8 cellular contexts compared by ENCODE assay signal in genomic region chr19:11155373-11156120, GRCh38. TPM values are rescaled to one million over a fixed set of nuclear protein-coding genes. Genes with fewer than 3 reads are reported as not detected.
DNase-seq lines count a peak whose midpoint lies in the region; ATAC-seq, FAIRE-seq and TF ChIP-seq lines count a peak whose summit lies in the region.

SPC24 (minus strand) TSS chr19:11155782; CDS start chr19:11155776, 6 bp downstream.

- peaks cover 42% of the 10 kb centered on the region for H3K4me1 Mint-ChIP-seq in brain

- peak within 1 kb of the TSS; percentile 80 to 91 (median 85) for H3K4me3 Mint-ChIP-seq in brain

- H3K36me3 Mint-ChIP-seq in brain = no peaks in the 10 kb centered on the region

- H3K4me3 ChIP-seq in sigmoid colon = peak within 1 kb of the TSS; percentile 24 to 64 (median 54)

- TF ChIP-seq CTCF in 22Rv1 (IDR thresholded peaks at IDR 0.05) = peak; percentile 12; the same call in 1 of the 2 replicates
- TF ChIP-seq CTCF in brain (conservative IDR thresholded peaks at IDR 0.05) = no peak
- no peak for TF ChIP-seq CTCF in sigmoid colon (IDR thresholded peaks at IDR 0.05)

- no peak for TF ChIP-seq POLR2A in sigmoid colon (IDR thresholded peaks at IDR 0.05)

- H3K27ac Mint-ChIP-seq in brain = peak within 1 kb of the TSS; percentile 94 to 97 (median 94)

- H3K36me3 ChIP-seq in sigmoid colon = no peaks in the 10 kb centered on the region

- H3K27ac ChIP-seq in 22Rv1 (peak within 1 kb of the TSS; percentile 76), sigmoid colon (peak within 1 kb of the TSS; percentile 86 to 95 (median 87))

- ATAC-seq in GM18520 (IDR thresholded peaks at IDR 0.05; ENCODE audit: unreplicated experiment) (peak; percentile 99), HG03064 (IDR thresholded peaks at IDR 0.05; ENCODE audit: low read depth, unreplicated experiment) (peak; percentile 97)

- H3K27me3 ChIP-seq in sigmoid colon = no peaks in the 10 kb centered on the region

- intact Hi-C loops in sigmoid colon (cut with DNase I) = loop anchor here (5.0 kb wide), 1 partner anchor 382 kb away; the partner anchor contains the start of gene CNN1

- peaks cover 0 to 85% (median 77%) of the 10 kb centered on the region in 4 donors for H3K4me1 ChIP-seq in sigmoid colon

- FAIRE-seq in TTC549 (lab: Jason Lieb, UNC) = peak; percentile 94

- H3K27me3 Mint-ChIP-seq in brain = peaks cover 3% of the 10 kb centered on the region

- peak in 1 of 4 donors; percentile 7 for TF ChIP-seq EP300 in sigmoid colon (IDR thresholded peaks at IDR 0.05)

- no peaks in the 10 kb centered on the region for H3K9me3 ChIP-seq in sigmoid colon

- 0 to 1% methylated on average over 50 of the region's 50 CpGs for WGBS in sigmoid colon, 2 donors

- DNase-seq in NCI-H2107 treated with DMSO at 0.1 percent for 48 hours (lab: John Stamatoyannopoulos, UW; ENCODE audit: unreplicated experiment) (peak; percentile 98), iPS DF 4.7 (ENCODE audit: extremely low read depth, low spot score) (peak; percentile 97), sigmoid colon (peak; percentile 98)

- H3K9me3 Mint-ChIP-seq in brain = peaks cover 0 to 6% (median 4%) of the 10 kb centered on the region in 5 experiments

RNA-seq across cellular contexts. Expression of gene SPC24, which starts in this region (rescaled TPM):
- polyA plus RNA-seq in brain (ENCODE audit: insufficient read depth, low read depth, low replicate concordance) = 15.0 TPM
- total RNA-seq in sigmoid colon = 1 to 10 TPM in 3 of 4 donors, under 1 TPM in 1; 0.99 to 6.0 (median 2.8) TPM
- 10 to 100 TPM in 1 of 3 donors, 1 to 10 TPM in 2; 1.2 to 13.0 (median 2.1) TPM for polyA plus RNA-seq in sigmoid colon

Comparison
In these comparisons a context has a peak if more than half of its experiments do, and no peak if none do; other contexts are left out.
1. Peak in every context shown above with its lines: DNase-seq, ATAC-seq, H3K4me3 ChIP-seq and H3K27ac ChIP-seq.